19 cellular contexts compared by ENCODE assay signal in the genomic region with DNA sequence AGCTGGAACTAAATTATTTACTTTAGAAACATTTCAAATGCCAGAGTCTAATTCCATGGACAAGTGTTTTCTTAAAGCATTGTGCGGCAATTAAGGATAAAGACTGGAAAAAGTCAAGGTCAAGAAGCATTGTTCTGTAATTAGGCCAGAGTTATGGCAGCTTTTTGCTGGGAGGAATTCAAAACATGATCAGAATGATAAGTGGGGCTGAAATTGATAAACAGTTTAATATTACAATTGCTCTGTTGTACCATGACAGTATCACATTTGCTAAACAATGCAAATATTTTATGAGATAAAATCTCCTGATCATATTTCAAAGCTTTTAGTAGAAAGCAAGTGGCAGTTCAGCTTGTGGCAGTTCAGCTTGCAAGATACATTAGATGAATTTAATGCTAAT.
"Had no signal": no experiment of that assay in that cellular context is flagged by ENCODE, and none has a peak within 500 bp of the region (broad histone marks: within the 10 kb centered on the region; RNA-seq: fewer than 3 reads in every experiment).

No MANE protein-coding gene starts in this region.

- FAIRE-seq: colon had no signal

- DNase-seq: activated B cell treated with CpG ODN at 0.5 μM for 24 hours; activated CD4-positive, alpha-beta T cell treated with anti-CD3 and anti-CD28 coated beads, Interleukin-2, amount 10 ng/mL, durations not matched to agents 7 days and 5 days; activated CD8-positive, alpha-beta memory T cell treated with anti-CD3 and anti-CD28 coated beads, Interleukin-2, amount 50 U/mL, for 48 hours; activated gamma-delta T cell; activated T-cell treated with anti-CD3 and anti-CD28 coated beads, Interleukin-2, amount 50 U/mL, for 72 hours; amniotic stem cell; foreskin keratinocyte; glutamatergic neuron; hypothalamus; mesenchymal stem cell; right lobe of liver; spleen; stimulated activated CD4-positive, alpha-beta T cell treated with anti-CD3 and anti-CD28 coated beads, Interleukin-1b, Interleukin-23, amount 100 ng/mL, for 48 hours; stomach; T-helper 2 cell; testis had no signal

- H3K4me3 ChIP-seq: esophagus muscularis mucosa, prostate gland, right lobe of liver, spleen, stomach, testis had no signal
